20 cellular contexts compared by ENCODE assay signal in the genomic region with DNA sequence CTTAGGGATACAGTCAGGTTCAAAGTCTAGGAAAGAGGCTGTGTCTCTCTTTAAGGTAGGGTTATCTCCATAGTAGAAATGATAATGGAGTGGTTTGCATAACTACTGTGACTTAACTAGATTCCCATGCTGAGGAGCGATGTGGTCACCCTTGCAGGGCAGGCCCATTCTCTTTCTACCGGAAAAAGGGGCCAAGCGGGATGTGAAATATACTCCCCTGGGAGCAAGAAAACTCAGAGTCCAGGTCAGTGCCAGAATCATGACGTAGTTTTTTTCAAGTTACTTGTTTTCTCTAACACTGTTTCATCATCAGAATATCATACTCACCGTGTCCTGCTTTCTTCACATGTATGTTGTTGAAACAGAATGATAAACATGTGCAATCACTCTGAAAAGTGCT.
DNase-seq lines count a peak whose midpoint lies in the region; ATAC-seq, FAIRE-seq and TF ChIP-seq lines count a peak whose summit lies in the region.
"Had no signal": no experiment of that assay in that cellular context is flagged by ENCODE, and none has a peak within 500 bp of the region (broad histone marks: within the 10 kb centered on the region; RNA-seq: fewer than 3 reads in every experiment).

No MANE protein-coding gene starts in this region.

- POLR2A ChIA-PET in HepG2 (lab: Yijun Ruan, JAX), result no interaction called here

- TF ChIP-seq RAD21 in HepG2 (CRISPR knock-in tag; IDR thresholded peaks at IDR 0.05), result no peak

- intact Hi-C loops in HepG2 (cut with micrococcal nuclease; ENCODE audit: unreplicated experiment), result no loop called here
- intact Hi-C loops in right lobe of liver (cut with DNase I), result no loop called here

- no TSS peak for BruUV-seq in HepG2 (replicated peaks; lab: Mats Ljungman, UMichigan)

- no peak overlapping the region for H3K4me3 ChIP-seq in HepG2 (replicated peaks in 1 of 3; ENCODE audit: insufficient read depth in 1 of 3, low read depth in 2 of 3, low read length in 3 of 3)
- H3K4me3 ChIP-seq in right lobe of liver, result no peak overlapping the region
- no peak overlapping the region for H3K4me3 ChIP-seq in cardiac fibroblast (replicated peaks in 1 of 2; ENCODE audit: low read depth in 2 of 2, low read length in 2 of 2)
- no peak overlapping the region for H3K4me3 ChIP-seq in fibroblast of the aortic adventitia (ENCODE audit: low read depth, low read length)
- H3K4me3 ChIP-seq: BLaER1 had no signal

- WGBS in HepG2 (ENCODE audit: low lambda C conversion rate), result 8% methylated on average over 5 of the region's 5 CpGs
- 62% methylated on average over 4 of the region's 5 CpGs for WGBS in right lobe of liver (ENCODE audit: insufficient coverage, low coverage, low lambda C conversion rate, missing lambda C conversion rate)

- FAIRE-seq in HepG2 (lab: Jason Lieb, UNC), result no peak
- FAIRE-seq: GM12892, GM18507 had no signal

- H3K27me3 ChIP-seq in HepG2 (ENCODE audit: control insufficient read depth in 1 of 2, insufficient read depth in 2 of 2, low read length in 2 of 2) (no peaks in the 10 kb centered on the region), right lobe of liver (no peaks in the 10 kb centered on the region)
- H3K27me3 ChIP-seq: BLaER1 had no signal

- TF ChIP-seq POLR2A in HepG2 (IDR thresholded peaks at IDR 0.05; ENCODE audit: insufficient read depth in 1 of 2, low read depth in 2 of 2, low read length in 2 of 2), result no peak
- TF ChIP-seq POLR2A in right lobe of liver (IDR thresholded peaks at IDR 0.05), result no peak

- no peak for TF ChIP-seq EP300 in HepG2 (IDR thresholded peaks at IDR 0.05; ENCODE audit: low read depth in 2 of 2, low read length in 2 of 2)
- TF ChIP-seq EP300 in HepG2 (CRISPR knock-in tag; IDR thresholded peaks at IDR 0.05; ENCODE audit: borderline replicate concordance), result no peak

- H3K36me3 ChIP-seq in HepG2 (replicated peaks in 1 of 2; ENCODE audit: control insufficient read depth in 1 of 2, insufficient read depth in 2 of 2, low read length in 2 of 2), result no peaks in the 10 kb centered on the region
- H3K36me3 ChIP-seq in right lobe of liver, result no peaks in the 10 kb centered on the region
- H3K36me3 ChIP-seq: BLaER1 had no signal

- no peak overlapping the region for H3K4me2 ChIP-seq in HepG2 (ENCODE audit: low read depth, low read length)
- H3K4me2 ChIP-seq: BLaER1 had no signal

- ATAC-seq in HepG2 (no peak), right lobe of liver (no peak), GM19455 (IDR thresholded peaks at IDR 0.05; ENCODE audit: unreplicated experiment) (no peak), GM21723 (IDR thresholded peaks at IDR 0.05; ENCODE audit: unreplicated experiment) (no peak)
- ATAC-seq: HCT116 had no signal

- no peak overlapping the region for H2AFZ ChIP-seq in HepG2 (ENCODE audit: low read length)

- CTCF ChIA-PET in HepG2 (lab: Yijun Ruan, JAX; ENCODE audit: low intra/inter-chr PET ratio, low total read pairs), result no interaction called here

- H3K27ac ChIP-seq in HepG2 (ENCODE audit: extremely low read length, insufficient read depth, low read length), result no peak overlapping the region
- no peak overlapping the region for H3K27ac ChIP-seq in right lobe of liver
- H3K27ac ChIP-seq: BLaER1, HL-60 had no signal

- in situ Hi-C loops in HepG2 (cut with HindIII; ENCODE audit: extremely low pct_ligation_motif_present, low pct_unique_long_range_greater_than_20kb), result no loop called here

- no peaks in the 10 kb centered on the region for H3K4me1 ChIP-seq in HepG2 (ENCODE audit: insufficient read depth, low read length)
- no peaks in the 10 kb centered on the region for H3K4me1 ChIP-seq in right lobe of liver
- H3K4me1 ChIP-seq: BLaER1 had no signal

- H4K20me1 ChIP-seq in HepG2 (ENCODE audit: insufficient read depth, low read length), result no peaks in the 10 kb centered on the region
- H4K20me1 ChIP-seq: BLaER1 had no signal

- H3K9ac ChIP-seq in HepG2 (ENCODE audit: insufficient read depth, low read depth, low read length), result no peak overlapping the region
- H3K9ac ChIP-seq: BLaER1 had no signal

- DNase-seq in HepG2 (ENCODE audit: low spot score), result no peak
- DNase-seq in right lobe of liver, result no peak
- DNase-seq in cardiac fibroblast (ENCODE audit: low read depth in 2 of 2), result peak; percentile 78 to 99
- DNase-seq in fibroblast of the aortic adventitia (ENCODE audit: low read depth), result peak; percentile 43
- peak; percentile 33 for DNase-seq in stromal cell of bone marrow (ENCODE audit: low read depth)
- DNase-seq in NCI-H1436 treated with DMSO at 0.1 percent for 48 hours (lab: John Stamatoyannopoulos, UW), result no peak
- DNase-seq: 8988T, DMS153, DMS79, GDM1, GOT3, H7, HFFc6 had no signal

- TF ChIP-seq CTCF in HepG2 (CRISPR knock-in tag; IDR thresholded peaks at IDR 0.05) (no peak), right lobe of liver (IDR thresholded peaks at IDR 0.05) (no peak), cardiac fibroblast (IDR thresholded peaks at IDR 0.05; ENCODE audit: low read depth, low read length) (no peak), fibroblast of the aortic adventitia (IDR thresholded peaks at IDR 0.05; ENCODE audit: insufficient read depth, low read length) (no peak)

- H3K9me3 ChIP-seq in HepG2 (ENCODE audit: low read length), result no peaks in the 10 kb centered on the region
- no peaks in the 10 kb centered on the region for H3K9me3 ChIP-seq in right lobe of liver
- H3K9me3 ChIP-seq: BLaER1 had no signal

- no peaks in the 10 kb centered on the region for H3K79me2 ChIP-seq in HepG2 (ENCODE audit: insufficient read depth, low read length)

TF ChIP-seq in HepG2, 621 proteins besides CTCF, POLR2A, EP300 and RAD21:
- TF ChIP-seq CREB1 (IDR thresholded peaks at IDR 0.05), result peak; percentile 34; the same call in 1 of the 2 replicates
- TF ChIP-seq CREB1 (CRISPR knock-in tag; IDR thresholded peaks at IDR 0.05), result no peak
- TF ChIP-seq ATF7 (IDR thresholded peaks at IDR 0.05), result peak; percentile 25; the same call in 1 of the 2 replicates
- TF ChIP-seq ATF7 (CRISPR knock-in tag; IDR thresholded peaks at IDR 0.05), result no peak
- TF ChIP-seq SKI (IDR thresholded peaks at IDR 0.05; ENCODE audit: partially characterized antibody), result no peak

Comparison
In these comparisons a context has a peak if more than half of its experiments do, and no peak if none do; other contexts are left out.
1. DNase-seq: peak in cardiac fibroblast (2 of 2), fibroblast of the aortic adventitia (single experiment) and stromal cell of bone marrow (single experiment); none in HepG2 (single experiment), right lobe of liver (0 of 3) and NCI-H1436 treated with DMSO at 0.1 percent for 48 hours (single experiment).